8 cellular contexts compared by ENCODE assay signal in the genomic region with DNA sequence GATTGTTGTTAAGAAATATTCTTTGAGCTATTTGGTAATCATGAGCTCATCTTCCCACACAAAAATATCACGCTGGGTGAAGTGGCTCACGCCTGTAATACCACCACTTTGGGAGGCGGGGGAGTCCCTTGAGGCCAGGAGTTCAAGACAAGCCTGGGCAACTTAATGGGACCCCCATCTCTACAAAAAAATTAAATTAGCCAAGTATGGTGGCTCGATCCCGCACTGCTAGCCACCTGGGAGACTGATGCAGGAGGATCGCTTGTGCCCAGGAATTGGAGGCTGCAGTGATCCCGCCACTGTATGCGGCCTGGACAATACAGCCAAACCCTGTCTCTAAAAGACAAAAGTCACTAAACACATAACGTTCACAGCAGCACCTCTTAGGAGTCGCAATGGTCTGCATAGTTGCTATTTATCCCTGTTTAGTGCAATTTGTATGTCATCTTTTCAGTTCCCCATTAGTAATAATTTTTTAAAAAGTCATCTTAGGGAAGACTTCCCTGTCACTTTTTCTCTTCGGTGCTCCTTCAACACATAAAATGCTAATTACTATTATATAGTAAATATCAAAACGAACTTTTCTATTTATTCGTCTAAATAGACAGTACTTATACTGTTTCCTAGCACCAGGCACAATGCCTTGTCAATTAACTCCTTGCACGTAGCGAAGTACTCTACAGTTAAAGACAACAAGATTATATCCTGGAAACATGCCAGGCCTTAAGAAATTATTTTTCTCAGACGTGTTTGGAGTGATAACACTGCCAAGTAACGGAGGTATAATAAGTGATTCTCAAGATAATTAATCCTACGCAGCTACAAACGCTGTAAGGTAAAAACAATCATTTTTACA. TPM values are rescaled to one million over a fixed set of nuclear protein-coding genes. Genes with fewer than 3 reads are reported as not detected.
A peak's percentile ranks its signal among the peaks of the same experiment; 100 is the strongest.
DNase-seq lines count a peak whose midpoint lies in the region; ATAC-seq and TF ChIP-seq lines count a peak whose summit lies in the region.

No MANE protein-coding gene starts in this region.

- peak overlapping the region; percentile 87; the same call in 1 of the 2 replicates for H2AFZ ChIP-seq in OCI-LY7 (ENCODE audit: low read length)

- H3K27ac Mint-ChIP-seq in chondrocyte (ENCODE audit: unreplicated experiment), result peak overlapping the region; percentile 100

- H3K4me3 Mint-ChIP-seq in chondrocyte (ENCODE audit: unreplicated experiment), result peak overlapping the region; percentile 96

- peaks cover 35% of the 10 kb centered on the region for H4K20me1 ChIP-seq in OCI-LY7 (ENCODE audit: insufficient read depth, low read length)

- ATAC-seq in mucosa of descending colon (no peak), aorta (ENCODE audit: low FRiP score) (no peak), HG03139 (IDR thresholded peaks at IDR 0.05; ENCODE audit: unreplicated experiment) (no peak)

- H3K27ac ChIP-seq in OCI-LY7 (ENCODE audit: low read depth, low read length, poor library complexity, severe bottlenecking) (peak overlapping the region; percentile 85), aorta (ENCODE audit: low read depth in 1 of 2, low read length in 2 of 2) (no peak overlapping the region)

- no peaks in the 10 kb centered on the region for H3K9me2 ChIP-seq in OCI-LY7 (ENCODE audit: insufficient read depth, low read length)

- H3K4me1 ChIP-seq in OCI-LY7 (ENCODE audit: insufficient read depth, low read length, poor library complexity, severe bottlenecking) (peaks cover 39% of the 10 kb centered on the region), mucosa of descending colon (ENCODE audit: low read depth) (peaks cover 47% of the 10 kb centered on the region), aorta (ENCODE audit: control insufficient read depth in 1 of 2, insufficient read depth in 2 of 2, low read length in 2 of 2) (peaks cover 0 to 3% of the 10 kb centered on the region in 2 donors)

- no peaks in the 10 kb centered on the region for H3K9me3 Mint-ChIP-seq in chondrocyte (ENCODE audit: low read depth)

- CTCF ChIA-PET in OCI-LY7 (lab: Charles Lee; ENCODE audit: unreplicated experiment), result no interaction called here

- H3K36me3 ChIP-seq in OCI-LY7 (ENCODE audit: insufficient read depth, low read length) (peaks cover 42% of the 10 kb centered on the region), mucosa of descending colon (ENCODE audit: low read depth) (no peaks in the 10 kb centered on the region), aorta (ENCODE audit: control insufficient read depth in 1 of 2, insufficient read depth in 2 of 2, low read length in 1 of 2) (no peaks in the 10 kb centered on the region)

- H3K27me3 Mint-ChIP-seq in chondrocyte (ENCODE audit: low read depth), result no peaks in the 10 kb centered on the region

- TF ChIP-seq CTCF in OCI-LY7 (conservative IDR thresholded peaks at IDR 0.05; ENCODE audit: low read length) (no peak), chondrocyte (IDR thresholded peaks at IDR 0.05) (no peak), mucosa of descending colon (IDR thresholded peaks at IDR 0.05) (no peak)

- peak overlapping the region; percentile 95 for H3K4me3 ChIP-seq in OCI-LY7 (ENCODE audit: low read depth, low read length, poor library complexity, severe bottlenecking)
- peak overlapping the region; percentile 86 for H3K4me3 ChIP-seq in mucosa of descending colon
- peak overlapping the region; percentile 29 to 66 for H3K4me3 ChIP-seq in aorta (ENCODE audit: low read length in 2 of 2)

- H3K9me3 ChIP-seq in OCI-LY7 (ENCODE audit: low read length), result no peaks in the 10 kb centered on the region
- no peaks in the 10 kb centered on the region for H3K9me3 ChIP-seq in mucosa of descending colon
- no peaks in the 10 kb centered on the region for H3K9me3 ChIP-seq in aorta (ENCODE audit: control insufficient read depth, low read length)

- peaks cover 60% of the 10 kb centered on the region for H3K4me1 Mint-ChIP-seq in chondrocyte (ENCODE audit: low read depth)

- POLR2A ChIA-PET in OCI-LY7 (lab: Charles Lee), result interaction anchor here (0.9 to 1.3 kb wide), 2 partner anchors 36 to 45 kb away, joined by 3 read pairs; partner anchors contain the start of gene SLC25A17

- no TSS peak for BruUV-seq in OCI-LY7 (replicated peaks; lab: Mats Ljungman, UMichigan)

- WGBS in aorta, 2 donors, result 34 to 36% methylated on average over 19 of the region's 19 CpGs

- peak in 2 of 3 experiments; percentile 7 to 38 for DNase-seq in NCI-H1417 (lab: John Stamatoyannopoulos, UW)
- no peak for DNase-seq in NCI-H1417 treated with DMSO at 0.1 percent for 48 hours (lab: John Stamatoyannopoulos, UW)
- no peak for DNase-seq in OCI-LY7 (ENCODE audit: low spot score)
- DNase-seq in chondrocyte (ENCODE audit: low spot score), result no peak
- no peak for DNase-seq in mucosa of descending colon
- DNase-seq in aorta, result peak in 1 of 2 donors; percentile 44
- DNase-seq in NCI-H226, result no peak

- no peaks in the 10 kb centered on the region for H3K27me3 ChIP-seq in aorta (ENCODE audit: control insufficient read depth in 1 of 2, insufficient read depth in 2 of 2, low read length in 1 of 2)

- intact Hi-C loops in OCI-LY7 (cut with micrococcal nuclease; ENCODE audit: unreplicated experiment) (loop anchor here (5.0 kb wide), 1 partner anchor 237 kb away; the partner anchor contains the start of gene EP300), mucosa of descending colon (cut with DNase I, micrococcal nuclease) (no loop called here), aorta (cut with DNase I) (no loop called here)

- H3K36me3 Mint-ChIP-seq in chondrocyte (ENCODE audit: low read depth), result no peaks in the 10 kb centered on the region

- peak overlapping the region; percentile 90 for H3K4me2 ChIP-seq in OCI-LY7 (ENCODE audit: low read length)

- peaks cover 94% of the 10 kb centered on the region for H3K79me2 ChIP-seq in OCI-LY7 (ENCODE audit: insufficient read depth, low read depth, low read length)

RNA-seq across cellular contexts. Expression of gene ST13, which starts 1.1 kb away (rescaled TPM):
- total RNA-seq in OCI-LY7 (2014; rRNA removed; shearing (Covaris generic)), result 121 and 255 TPM in 2 replicates
- 223 and 225 TPM in 2 replicates for total RNA-seq in OCI-LY7 (2022)
- total RNA-seq in chondrocyte, result 187 to 229 TPM (median 207 TPM) in 3 replicates
- 100 to 1,000 TPM; 151 to 278 (median 151) TPM for total RNA-seq in mucosa of descending colon
- total RNA-seq in aorta, result 100 to 1,000 TPM; 172 to 182 TPM
- 100 to 1,000 TPM; 117 to 177 TPM for polyA plus RNA-seq in aorta

RNA-seq across cellular contexts. Expression of gene XPNPEP3, which starts 1.6 kb away (rescaled TPM):
- 4.9 and 12.2 TPM in 2 replicates for total RNA-seq in OCI-LY7 (2014; rRNA removed; shearing (Covaris generic))
- 22.4 and 22.8 TPM in 2 replicates for total RNA-seq in OCI-LY7 (2022)
- total RNA-seq in chondrocyte, result 14.7 to 24.6 TPM (median 15.3 TPM) in 3 replicates
- total RNA-seq in mucosa of descending colon, result 10 to 100 TPM in 2 of 3 donors, 1 to 10 TPM in 1; 9.8 to 21.7 (median 14.6) TPM
- 10 to 100 TPM in 1 of 2 donors, 1 to 10 TPM in 1; 9.4 to 14.9 TPM for total RNA-seq in aorta
- polyA plus RNA-seq in aorta, result 1 to 10 TPM in 1 of 2 donors, under 1 TPM in 1; 0.38 to 4.8 TPM

RNA-seq across cellular contexts. Expression of gene DNAJB7, which starts 6.6 kb away (rescaled TPM):
- total RNA-seq in OCI-LY7 (2014; rRNA removed; shearing (Covaris generic)), result not detected in 2 replicates
- not detected in 2 replicates for total RNA-seq in OCI-LY7 (2022)
- not detected in 3 replicates for total RNA-seq in chondrocyte
- total RNA-seq in mucosa of descending colon, result under 1 TPM; 0.14 to 0.90 (median 0.25) TPM
- total RNA-seq in aorta, result not detected
- polyA plus RNA-seq in aorta, result not detected

RNA-seq across cellular contexts. Expression of gene SLC25A17, which starts 36.2 kb away (rescaled TPM):
- 19.1 and 25.9 TPM in 2 replicates for total RNA-seq in OCI-LY7 (2014; rRNA removed; shearing (Covaris generic))
- total RNA-seq in OCI-LY7 (2022) (31.4 and 37.9 TPM in 2 replicates), chondrocyte (17.4 to 19.2 TPM (median 18.5 TPM) in 3 replicates), mucosa of descending colon (10 to 100 TPM in 2 of 3 donors, 1 to 10 TPM in 1; 8.7 to 12.1 (median 11.9) TPM), aorta (10 to 100 TPM; 12.6 to 14.2 TPM)
- polyA plus RNA-seq in aorta, result 10 to 100 TPM in 1 of 2 donors, 1 to 10 TPM in 1; 6.0 to 15.2 TPM

Comparison
In these comparisons a context has a peak if more than half of its experiments do, and no peak if none do; other contexts are left out.
1. DNase-seq: peak in NCI-H1417 (2 of 3); none in NCI-H1417 treated with DMSO at 0.1 percent for 48 hours (single experiment), OCI-LY7 (single experiment), chondrocyte (single experiment), mucosa of descending colon (0 of 3) and NCI-H226 (single experiment).
2. Peak in every context shown above with its lines, with median percentiles within 50 percentile points of each other: H3K4me3 ChIP-seq.